ENCODE assay signal across 22 cellular contexts in the genomic region with DNA sequence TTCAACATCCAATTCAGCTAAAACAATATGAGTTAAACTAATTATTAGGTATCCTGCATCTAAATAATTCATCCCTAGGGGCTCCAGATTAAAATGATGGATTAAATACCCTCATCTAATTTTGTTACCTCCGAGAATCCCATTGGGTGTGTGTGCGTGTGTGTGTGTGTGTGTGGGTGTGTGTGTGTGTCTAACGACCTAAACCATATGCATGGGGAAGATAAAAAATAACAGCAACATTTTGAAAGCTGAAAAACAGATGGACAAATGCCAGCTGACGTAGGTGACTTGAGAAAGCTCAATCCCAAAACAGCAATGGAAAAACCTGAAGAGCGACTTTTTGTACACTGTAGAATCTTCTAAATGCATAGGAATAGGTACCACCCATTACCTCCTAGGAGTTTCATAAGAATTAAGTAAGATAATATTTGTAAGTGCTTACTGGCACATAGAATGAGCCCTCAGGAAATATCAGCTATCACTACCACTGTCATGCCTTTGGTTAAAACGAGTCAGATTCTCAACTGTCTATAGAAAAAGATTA. TPM values are rescaled to one million over a fixed set of nuclear protein-coding genes. Genes with fewer than 3 reads are reported as not detected.
A peak's percentile ranks its signal among the peaks of the same experiment; 100 is the strongest.
DNase-seq lines count a peak whose midpoint lies in the region; ATAC-seq, FAIRE-seq and TF ChIP-seq lines count a peak whose summit lies in the region.
"Had no signal": no experiment of that assay in that cellular context is flagged by ENCODE, and none has a peak within 500 bp of the region (broad histone marks: within the 10 kb centered on the region; RNA-seq: fewer than 3 reads in every experiment).

No MANE protein-coding gene starts in this region.

- H3K27me3 ChIP-seq in PC-3 (ENCODE audit: low read length), result no peaks in the 10 kb centered on the region
- no peaks in the 10 kb centered on the region for H3K27me3 ChIP-seq in bronchial epithelial cell (ENCODE audit: control insufficient read depth, insufficient read depth, low read length)
- H3K27me3 ChIP-seq in iPS-20b (ENCODE audit: insufficient read depth, low read length), result no peaks in the 10 kb centered on the region

- H3K9me2 ChIP-seq in PC-3 (replicated peaks; ENCODE audit: low read length), result no peaks in the 10 kb centered on the region

- POLR2A ChIA-PET in PC-3 (lab: Charles Lee; ENCODE audit: unreplicated experiment), result no interaction called here

- no peak for TF ChIP-seq CTCF in PC-3 (conservative IDR thresholded peaks at IDR 0.05; ENCODE audit: low read depth, low read length)
- TF ChIP-seq CTCF in bronchial epithelial cell (IDR thresholded peaks at IDR 0.05; ENCODE audit: insufficient read depth, low read length, severe bottlenecking), result no peak

- no peaks in the 10 kb centered on the region; the same call in 1 of the 2 replicates for H3K4me1 ChIP-seq in PC-3 (ENCODE audit: insufficient read depth, low read length)
- peaks cover 10% of the 10 kb centered on the region; the same call in 1 of the 2 replicates for H3K4me1 ChIP-seq in iPS-20b (ENCODE audit: insufficient read depth, low read length)
- H3K4me1 ChIP-seq: BE2C had no signal

- H3K36me3 ChIP-seq in PC-3 (ENCODE audit: low read depth, low read length), result no peaks in the 10 kb centered on the region
- H3K36me3 ChIP-seq in bronchial epithelial cell (ENCODE audit: control insufficient read depth, insufficient read depth, low read length), result no peaks in the 10 kb centered on the region
- peaks cover 5% of the 10 kb centered on the region; the same call in 1 of the 2 replicates for H3K36me3 ChIP-seq in iPS-20b (ENCODE audit: insufficient read depth, low read depth, low read length)
- H3K36me3 ChIP-seq: BE2C had no signal

- ATAC-seq in PC-3 (no peak), GM18511 (IDR thresholded peaks at IDR 0.05; ENCODE audit: unreplicated experiment) (no peak)
- ATAC-seq: HCT116 had no signal

- H3K27ac ChIP-seq in PC-3 (ENCODE audit: low read length), result no peak overlapping the region
- no peak overlapping the region for H3K27ac ChIP-seq in iPS-20b (ENCODE audit: low read length)
- H3K27ac ChIP-seq: C4-2B had no signal

- H3K4me2 ChIP-seq in PC-3 (ENCODE audit: low read length), result no peak overlapping the region

- H3F3A ChIP-seq in PC-3 (ENCODE audit: low read length, unreplicated experiment), result no peaks in the 10 kb centered on the region

- no peak overlapping the region for H3K9ac ChIP-seq in PC-3 (ENCODE audit: low read length)
- H3K9ac ChIP-seq in iPS-20b (ENCODE audit: low read depth, low read length), result peak overlapping the region; percentile 13; the same call in 1 of the 2 replicates

- DNase-seq in HUDEP-2 (lab: John Stamatoyannopoulos, UW; ENCODE audit: unreplicated experiment in 76 of 76), result peak in 73 of 76 experiments; percentile 8 to 92 (median 72)
- DNase-seq in PC-3, result peak; percentile 18
- peak; percentile 31 for DNase-seq in bronchial epithelial cell (ENCODE audit: low read depth)
- no peak for DNase-seq in NCI-H345 (lab: John Stamatoyannopoulos, UW)
- DNase-seq in COR-L47 (lab: John Stamatoyannopoulos, UW), result no peak
- DNase-seq: BE2C; CD4-positive, alpha-beta memory T cell; DMS153; DMS79 treated with DMSO at 0.1 percent for 48 hours; EL; IMR-90 had no signal

- no peaks in the 10 kb centered on the region for H3K79me2 ChIP-seq in PC-3 (ENCODE audit: low read length)

- BruUV-seq in PC-3 (replicated peaks; lab: Mats Ljungman, UMichigan), result no TSS peak

- no peaks in the 10 kb centered on the region for H4K20me1 ChIP-seq in PC-3 (ENCODE audit: low read length)

- intact Hi-C loops in PC-3 (cut with micrococcal nuclease), result no loop called here

- CTCF ChIA-PET in PC-3 (lab: Charles Lee), result interaction anchor here (0.6 kb wide), 1 partner anchor 260 kb away, joined by 3 read pairs; no protein-coding TSS in a partner anchor

- H2AFZ ChIP-seq in PC-3 (ENCODE audit: low read length), result no peak overlapping the region

- H3K4me3 ChIP-seq in PC-3 (ENCODE audit: low read length), result no peak overlapping the region
- H3K4me3 ChIP-seq in bronchial epithelial cell (ENCODE audit: low read depth, low read length), result no peak overlapping the region
- no peak overlapping the region for H3K4me3 ChIP-seq in iPS-20b (ENCODE audit: low read length)

- no peak for FAIRE-seq in bronchial epithelial cell (lab: Jason Lieb, UNC)
- FAIRE-seq: A204.1, D721Med, G401.6, GM12891, GM19239, H54, HTR-8/SVneo had no signal

- H3K9me3 ChIP-seq in PC-3 (ENCODE audit: low read length) (no peaks in the 10 kb centered on the region), iPS-20b (ENCODE audit: insufficient read depth, low read depth, low read length) (no peaks in the 10 kb centered on the region)
- H3K9me3 ChIP-seq: BE2C had no signal

RNA-seq across cellular contexts. Expression of gene RPL21, which starts 8.6 kb away (rescaled TPM):
- total RNA-seq in PC-3 (2014; rRNA removed), result 380 and 552 TPM in 2 replicates
- total RNA-seq in bronchial epithelial cell, result 967 and 985 TPM in 2 replicates

RNA-seq across cellular contexts. Expression of gene RASL11A, which starts 27.9 kb away (rescaled TPM):
- total RNA-seq in PC-3 (2014; rRNA removed) (43.3 and 59.7 TPM in 2 replicates), bronchial epithelial cell (0.51 and 1.1 TPM in 2 replicates)

Comparison
In these comparisons a context has a peak if more than half of its experiments do, and no peak if none do; other contexts are left out.
1. DNase-seq: peak in HUDEP-2 (73 of 76), PC-3 (single experiment) and bronchial epithelial cell (single experiment); none in NCI-H345 (single experiment) and COR-L47 (single experiment).
2. RNA of gene RASL11A, which starts 27.9 kb away (total RNA-seq): 43.3 to 59.7 TPM in PC-3; 0.51 to 1.1 TPM in bronchial epithelial cell; every median in the first group is over 10 times any median in the second.